ENCODE assay signal across 17 cellular contexts in the genomic region with DNA sequence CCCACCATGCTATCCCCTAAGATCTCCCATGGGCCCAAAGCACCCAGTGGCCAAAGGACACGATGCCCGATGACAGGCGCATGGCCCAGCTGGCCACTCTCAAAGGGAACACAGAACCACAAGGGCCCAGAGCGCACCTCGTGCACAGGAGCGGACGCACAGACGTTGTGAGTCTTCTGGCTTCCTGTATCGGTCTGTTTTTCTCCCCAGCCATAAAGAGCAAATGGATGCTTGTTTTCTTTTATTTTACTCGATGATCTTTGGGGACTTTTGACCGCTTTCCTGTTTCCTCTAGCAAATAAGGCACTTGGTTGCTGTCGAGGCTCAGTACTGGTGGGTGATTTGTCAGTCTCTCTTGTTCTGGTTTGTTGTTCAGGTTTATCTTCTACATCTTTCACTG. TPM values are rescaled to one million over a fixed set of nuclear protein-coding genes. Genes with fewer than 3 reads are reported as not detected.
DNase-seq lines count a peak whose midpoint lies in the region; ATAC-seq and TF ChIP-seq lines count a peak whose summit lies in the region.
"Had no signal": no experiment of that assay in that cellular context is flagged by ENCODE, and none has a peak within 500 bp of the region (broad histone marks: within the 10 kb centered on the region; RNA-seq: fewer than 3 reads in every experiment).

No MANE protein-coding gene starts in this region.

- in situ Hi-C loops in GM13977 (cut with MboI; ENCODE audit: low pct_unique_long_range_greater_than_20kb, low sequenced_read_pairs, unreplicated experiment) = no loop called here

- no peak for TF ChIP-seq CTCF in GM13977 (IDR thresholded peaks at IDR 0.05; ENCODE audit: extremely low read depth, insufficient read depth, missing control alignments)

- H3K4me1 Mint-ChIP-seq in activated naive CD4-positive, alpha-beta T cell treated with anti-CD3 and anti-CD28 coated beads for 36 hours (ENCODE audit: low read depth) = peaks cover 21% of the 10 kb centered on the region
- peaks cover 22 to 36% (median 33%) of the 10 kb centered on the region in 3 donors for H3K4me1 Mint-ChIP-seq in IgD-negative memory B cell
- H3K4me1 Mint-ChIP-seq in effector memory CD8-positive, alpha-beta T cell (ENCODE audit: low read depth in 2 of 2) = peaks cover 7 to 27% of the 10 kb centered on the region in 2 donors
- H3K4me1 Mint-ChIP-seq in stimulated activated naive B cell treated with anti-CD40 and anti-IgM and Interleukin-4, amounts not matched to agents 10 μg/mL and 1 μg/mL and 100 μg/mL, for 72 hours = peaks cover 23 to 25% of the 10 kb centered on the region in 2 donors

- H3K27ac Mint-ChIP-seq in activated naive CD4-positive, alpha-beta T cell treated with anti-CD3 and anti-CD28 coated beads for 36 hours = peak overlapping the region; percentile 71
- H3K27ac Mint-ChIP-seq in IgD-negative memory B cell = peak overlapping the region in 2 of 3 donors; percentile 56 to 87
- peak overlapping the region in 1 of 2 donors; percentile 99 for H3K27ac Mint-ChIP-seq in effector memory CD8-positive, alpha-beta T cell
- H3K27ac Mint-ChIP-seq in stimulated activated naive B cell treated with anti-CD40 and anti-IgM and Interleukin-4, amounts not matched to agents 10 μg/mL and 1 μg/mL and 100 μg/mL, for 72 hours = peak overlapping the region; percentile 87

- intact Hi-C loops in activated naive CD4-positive, alpha-beta T cell treated with anti-CD3 and anti-CD28 coated beads for 36 hours (cut with micrococcal nuclease) = no loop called here

- no peaks in the 10 kb centered on the region for H3K27me3 Mint-ChIP-seq in activated naive CD4-positive, alpha-beta T cell treated with anti-CD3 and anti-CD28 coated beads for 36 hours (ENCODE audit: low read depth)
- no peaks in the 10 kb centered on the region for H3K27me3 Mint-ChIP-seq in IgD-negative memory B cell
- H3K27me3 Mint-ChIP-seq in effector memory CD8-positive, alpha-beta T cell = no peaks in the 10 kb centered on the region
- H3K27me3 Mint-ChIP-seq in stimulated activated naive B cell treated with anti-CD40 and anti-IgM and Interleukin-4, amounts not matched to agents 10 μg/mL and 1 μg/mL and 100 μg/mL, for 72 hours = no peaks in the 10 kb centered on the region
- H3K27me3 Mint-ChIP-seq: activated naive CD8-positive, alpha-beta T cell had no signal

- no peaks in the 10 kb centered on the region for H3K9me3 Mint-ChIP-seq in activated naive CD4-positive, alpha-beta T cell treated with anti-CD3 and anti-CD28 coated beads for 36 hours
- no peaks in the 10 kb centered on the region for H3K9me3 Mint-ChIP-seq in IgD-negative memory B cell
- no peaks in the 10 kb centered on the region for H3K9me3 Mint-ChIP-seq in effector memory CD8-positive, alpha-beta T cell
- no peaks in the 10 kb centered on the region for H3K9me3 Mint-ChIP-seq in stimulated activated naive B cell treated with anti-CD40 and anti-IgM and Interleukin-4, amounts not matched to agents 10 μg/mL and 1 μg/mL and 100 μg/mL, for 72 hours

- CTCF ChIA-PET in activated naive CD4-positive, alpha-beta T cell treated with anti-CD3 and anti-CD28 coated beads for 36 hours (lab: Charles Lee) = no interaction called here

- H3K36me3 Mint-ChIP-seq in activated naive CD4-positive, alpha-beta T cell treated with anti-CD3 and anti-CD28 coated beads for 36 hours (ENCODE audit: low read depth) = peaks cover 12% of the 10 kb centered on the region
- H3K36me3 Mint-ChIP-seq in IgD-negative memory B cell = peaks cover 16% of the 10 kb centered on the region
- H3K36me3 Mint-ChIP-seq in effector memory CD8-positive, alpha-beta T cell (ENCODE audit: insufficient read depth) = peaks cover 39% of the 10 kb centered on the region
- peaks cover 26 to 35% of the 10 kb centered on the region in 2 donors for H3K36me3 Mint-ChIP-seq in stimulated activated naive B cell treated with anti-CD40 and anti-IgM and Interleukin-4, amounts not matched to agents 10 μg/mL and 1 μg/mL and 100 μg/mL, for 72 hours

- H3K4me3 Mint-ChIP-seq in activated naive CD4-positive, alpha-beta T cell treated with anti-CD3 and anti-CD28 coated beads for 36 hours = peak overlapping the region; percentile 44
- peak overlapping the region in 2 of 4 donors; percentile 63 to 73 for H3K4me3 Mint-ChIP-seq in IgD-negative memory B cell
- H3K4me3 Mint-ChIP-seq in effector memory CD8-positive, alpha-beta T cell = peak overlapping the region in 1 of 2 donors; percentile 89
- peak overlapping the region in 1 of 2 donors; percentile 54 for H3K4me3 Mint-ChIP-seq in stimulated activated naive B cell treated with anti-CD40 and anti-IgM and Interleukin-4, amounts not matched to agents 10 μg/mL and 1 μg/mL and 100 μg/mL, for 72 hours
- H3K4me3 Mint-ChIP-seq: activated naive CD8-positive, alpha-beta T cell had no signal

- no peak for DNase-seq in activated naive CD4-positive, alpha-beta T cell treated with anti-CD3 and anti-CD28 coated beads for 36 hours
- DNase-seq in activated naive CD4-positive, alpha-beta T cell (lab: John Stamatoyannopoulos, UW) = no peak
- DNase-seq in effector memory CD8-positive, alpha-beta T cell = peak in 1 of 3 experiments; percentile 11
- no peak for DNase-seq in stimulated activated naive B cell treated with anti-CD40 and anti-IgM and Interleukin-4, amounts not matched to agents 10 μg/mL and 1 μg/mL and 100 μg/mL, for 72 hours
- DNase-seq in iPS-NIHi7 (ENCODE audit: extremely low spot score) (no peak), NCI-H510A (lab: John Stamatoyannopoulos, UW) (no peak), GM13977 (ENCODE audit: low spot score) (no peak)
- DNase-seq: DND-41; kidney; NCI-H1436 treated with DMSO at 0.1 percent for 48 hours; NCI-H774; SJCRH30; stimulated activated CD4-positive, alpha-beta T cell treated with anti-CD3 and anti-CD28 coated beads, Interleukin-2, amount 100 ng/mL, for 24 hours; substantia nigra; T-helper 9 cell had no signal

- peak; percentile 51 for ATAC-seq in effector memory CD8-positive, alpha-beta T cell (replicated peaks)
- no peak for ATAC-seq in stimulated activated naive B cell treated with anti-CD40 and anti-IgM and Interleukin-4, amounts not matched to agents 10 μg/mL and 1 μg/mL and 100 μg/mL, for 72 hours (replicated peaks)

RNA-seq across cellular contexts. Expression of gene CCSAP, which starts 16.2 kb away (rescaled TPM):
- total RNA-seq in activated naive CD4-positive, alpha-beta T cell treated with anti-CD3 and anti-CD28 coated beads for 36 hours = 1 to 10 TPM; 4.9 to 5.0 TPM
- 2.2 TPM for polyA plus RNA-seq in IgD-negative memory B cell

RNA-seq across cellular contexts. Expression of gene RAB4A, which starts 55.7 kb away (rescaled TPM):
- 10 to 100 TPM; 15.8 to 19.9 TPM for total RNA-seq in activated naive CD4-positive, alpha-beta T cell treated with anti-CD3 and anti-CD28 coated beads for 36 hours
- 37.8 TPM for polyA plus RNA-seq in IgD-negative memory B cell
